In genomic region chr19:47437500-47437899, GRCh38 we compare ENCODE assay signal across 16 cellular contexts. TPM values are rescaled to one million over a fixed set of nuclear protein-coding genes. Genes with fewer than 3 reads are reported as not detected.
A peak's percentile ranks its signal among the peaks of the same experiment; 100 is the strongest.
DNase-seq lines count a peak whose midpoint lies in the region; ATAC-seq and TF ChIP-seq lines count a peak whose summit lies in the region.
"Had no signal": no experiment of that assay in that cellular context is flagged by ENCODE, and none has a peak within 500 bp of the region (broad histone marks: within the 10 kb centered on the region; RNA-seq: fewer than 3 reads in every experiment).

No MANE protein-coding gene starts in this region.

- no peak for DNase-seq in GM23338 (ENCODE audit: low spot score)
- no peak for DNase-seq in caudate nucleus (lab: John Stamatoyannopoulos, UW)
- no peak for DNase-seq in Right ventricle myocardium superior
- DNase-seq in glomerular visceral epithelial cell (ENCODE audit: extremely low spot score): no peak
- DNase-seq: AML-193, NCI-H1436 treated with DMSO at 0.1 percent for 48 hours, NCI-H2081, NCI-H510A, NCI-H82 had no signal

- H3K9me3 Mint-ChIP-seq in GM23338: no peaks in the 10 kb centered on the region; the same call in 1 of the 3 replicates

- H2AFZ ChIP-seq in GM23338 (no peak overlapping the region), neural cell (ENCODE audit: low read depth, low read length) (no peak overlapping the region)

- no peak overlapping the region for H3K27ac ChIP-seq in GM23338 (ENCODE audit: low read depth)
- peak overlapping the region; percentile 28 for H3K27ac ChIP-seq in caudate nucleus (ENCODE audit: low read depth, low read length)
- H3K27ac ChIP-seq in neural cell (ENCODE audit: low read length): peak overlapping the region; percentile 86
- H3K27ac ChIP-seq: HL-60, SK-N-MC had no signal

- no peaks in the 10 kb centered on the region for H3K36me3 ChIP-seq in GM23338 (ENCODE audit: insufficient read depth)
- H3K36me3 ChIP-seq in neural cell (ENCODE audit: insufficient read depth, low read length): no peaks in the 10 kb centered on the region
- H3K36me3 ChIP-seq: HAP-1 had no signal

- no peak overlapping the region for H3K27ac Mint-ChIP-seq in GM23338
- H3K27ac Mint-ChIP-seq: CD14-positive monocyte had no signal

- no peaks in the 10 kb centered on the region for H3K9me3 ChIP-seq in neural cell (ENCODE audit: low read length)
- H3K9me3 ChIP-seq: HAP-1 had no signal

- peak overlapping the region; percentile 65 for H3K9ac ChIP-seq in neural cell (ENCODE audit: low read length)

- H3K4me1 Mint-ChIP-seq in GM23338: peaks cover 6% of the 10 kb centered on the region; the same call in 1 of the 3 replicates

- H3K4me1 ChIP-seq in GM23338 (ENCODE audit: insufficient read depth): peaks cover 3% of the 10 kb centered on the region; the same call in 1 of the 2 replicates
- H3K4me1 ChIP-seq: HAP-1 had no signal

- H3K9me2 ChIP-seq in GM23338 (ENCODE audit: insufficient read depth): no peaks in the 10 kb centered on the region
- H3K9me2 ChIP-seq in neural cell (ENCODE audit: insufficient read depth, low read length): no peaks in the 10 kb centered on the region

- H3K27me3 ChIP-seq in GM23338 (ENCODE audit: insufficient read depth) (no peaks in the 10 kb centered on the region), neural cell (ENCODE audit: insufficient read depth, low read depth, low read length) (no peaks in the 10 kb centered on the region)

- intact Hi-C loops in Right ventricle myocardium superior (cut with DNase I): loop anchor here (2.0 to 5.0 kb wide), 2 partner anchors 80 to 261 kb away; partner anchors contain the start of gene NAPA

- ATAC-seq in GM23338 (peak; percentile 21; the same call in 2 of the 3 replicates), Right ventricle myocardium superior (ENCODE audit: poor library complexity) (no peak), HG03280 (IDR thresholded peaks at IDR 0.05; ENCODE audit: unreplicated experiment) (no peak)

- H3F3A ChIP-seq in GM23338 (replicated peaks; ENCODE audit: low read depth) (peaks cover 15% of the 10 kb centered on the region; the same call in 1 of the 2 replicates), neural cell (ENCODE audit: insufficient read depth, low read length, poor library complexity, severe bottlenecking) (no peaks in the 10 kb centered on the region)

- H4K20me1 ChIP-seq in GM23338 (replicated peaks; ENCODE audit: insufficient read depth) (peaks cover 3% of the 10 kb centered on the region; the same call in 1 of the 2 replicates), neural cell (ENCODE audit: insufficient read depth) (no peaks in the 10 kb centered on the region)

- no peak for TF ChIP-seq CTCF in GM23338 (conservative IDR thresholded peaks at IDR 0.05; ENCODE audit: low read depth in 2 of 2)
- TF ChIP-seq CTCF in neural cell (IDR thresholded peaks at IDR 0.05; ENCODE audit: poor library complexity, severe bottlenecking): no peak

- no peak for TF ChIP-seq EP300 in neural cell (conservative IDR thresholded peaks at IDR 0.05; ENCODE audit: poor library complexity, severe bottlenecking)

- peaks cover 14% of the 10 kb centered on the region for H3K27me3 Mint-ChIP-seq in GM23338 (ENCODE audit: insufficient read depth, low read depth, poor library complexity)

- no peaks in the 10 kb centered on the region for H3K36me3 Mint-ChIP-seq in GM23338 (ENCODE audit: low read depth)
- H3K36me3 Mint-ChIP-seq: CD14-positive monocyte had no signal

- H3K79me2 ChIP-seq in GM23338 (replicated peaks; ENCODE audit: insufficient read depth): no peaks in the 10 kb centered on the region
- H3K79me2 ChIP-seq in neural cell (replicated peaks; ENCODE audit: insufficient read depth, low read length): no peaks in the 10 kb centered on the region

- TF ChIP-seq RAD21 in neural cell (conservative IDR thresholded peaks at IDR 0.05): no peak

- no peak overlapping the region for H3K4me3 ChIP-seq in GM23338
- H3K4me3 ChIP-seq in neural cell (ENCODE audit: low read length): no peak overlapping the region
- H3K4me3 ChIP-seq: HAP-1, SK-N-MC had no signal

- H3K4me2 ChIP-seq in GM23338: no peak overlapping the region
- no peak overlapping the region for H3K4me2 ChIP-seq in neural cell (ENCODE audit: low read length)

- no peak overlapping the region for H3K4me3 Mint-ChIP-seq in GM23338

TF ChIP-seq in GM23338, 12 proteins besides CTCF, POLR2A, EP300 and RAD21 (continues in another document):
- no peak for TF ChIP-seq JUNB (IDR thresholded peaks at IDR 0.05; ENCODE audit: unreplicated experiment)

TF ChIP-seq in PFSK-1, 5 proteins besides CTCF, POLR2A, EP300 and RAD21:
- TF ChIP-seq REST (IDR thresholded peaks at IDR 0.05; ENCODE audit: insufficient read depth in 1 of 2, low read depth in 2 of 2, low read length in 2 of 2) (peak; percentile 92 to 95), SIN3A (IDR thresholded peaks at IDR 0.05; ENCODE audit: borderline replicate concordance, insufficient read depth, low read length) (no peak)

TF ChIP-seq in neural cell, 6 proteins besides CTCF, POLR2A, EP300 and RAD21:
- TF ChIP-seq EZH2 (IDR thresholded peaks at IDR 0.05; ENCODE audit: borderline replicate concordance, insufficient read depth, low read length, poor library complexity, severe bottlenecking): no peak
- TF ChIP-seq MXI1 (conservative IDR thresholded peaks at IDR 0.05; ENCODE audit: poor library complexity, severe bottlenecking): no peak
- no peak for TF ChIP-seq SMC3 (conservative IDR thresholded peaks at IDR 0.05; ENCODE audit: poor library complexity)
- TF ChIP-seq TAF1 (IDR thresholded peaks at IDR 0.05; ENCODE audit: low read depth): no peak
- no peak for TF ChIP-seq REST (IDR thresholded peaks at IDR 0.05; ENCODE audit: borderline replicate concordance)
- no peak for TF ChIP-seq POLR2AphosphoS5 (IDR thresholded peaks at IDR 0.05)
TF ChIP-seq in neural cell: peak in this region for 0.

RNA-seq across cellular contexts. Expression of gene MEIS3, which starts 18.2 kb away (rescaled TPM):
- 33.7 and 40.7 TPM in 2 replicates for total RNA-seq in GM23338 (2014; rRNA removed; shearing (Covaris generic))
- polyA plus RNA-seq in GM23338 (2016; fragmentation: Nextera tagmentation; extraction: Ambion mirVana): 20.6 and 20.8 TPM in 2 replicates
- 56.2 TPM for polyA plus RNA-seq in PFSK-1 (2012; ENCODE audit: insufficient read length, low read depth)
- polyA plus RNA-seq in neural cell: 357 and 379 TPM in 2 replicates
- 171 and 197 TPM in 2 replicates for polyA minus RNA-seq in neural cell
- total RNA-seq in Right ventricle myocardium superior: 3.1 TPM
- polyA plus RNA-seq: CD14-positive monocyte had no signal

RNA-seq across cellular contexts. Expression of gene SLC8A2, which starts 34.2 kb away (rescaled TPM):
- total RNA-seq in GM23338 (2014; rRNA removed; shearing (Covaris generic)): 10.0 and 11.6 TPM in 2 replicates
- polyA plus RNA-seq in GM23338 (2016; fragmentation: Nextera tagmentation; extraction: Ambion mirVana) (0.86 and 1.1 TPM in 2 replicates), neural cell (14.1 and 18.3 TPM in 2 replicates)
- polyA plus RNA-seq in PFSK-1 (2012; ENCODE audit: insufficient read length, low read depth): 1.7 TPM
- 35.7 and 51.1 TPM in 2 replicates for polyA minus RNA-seq in neural cell
- 0.11 TPM for total RNA-seq in Right ventricle myocardium superior
- polyA plus RNA-seq: CD14-positive monocyte had no signal

RNA-seq across cellular contexts. Expression of gene KPTN, which starts 46.5 kb away (rescaled TPM):
- total RNA-seq in GM23338 (2014; rRNA removed; shearing (Covaris generic)): 19.8 and 28.0 TPM in 2 replicates
- 26.2 and 31.1 TPM in 2 replicates for polyA plus RNA-seq in GM23338 (2016; fragmentation: Nextera tagmentation; extraction: Ambion mirVana)
- 31.1 TPM for polyA plus RNA-seq in PFSK-1 (2012; ENCODE audit: insufficient read length, low read depth)
- polyA plus RNA-seq in neural cell: 23.8 and 30.8 TPM in 2 replicates
- 10.5 and 11.0 TPM in 2 replicates for polyA minus RNA-seq in neural cell
- 8.4 TPM for total RNA-seq in Right ventricle myocardium superior
